9 cellular contexts compared by ENCODE assay signal in the genomic region with DNA sequence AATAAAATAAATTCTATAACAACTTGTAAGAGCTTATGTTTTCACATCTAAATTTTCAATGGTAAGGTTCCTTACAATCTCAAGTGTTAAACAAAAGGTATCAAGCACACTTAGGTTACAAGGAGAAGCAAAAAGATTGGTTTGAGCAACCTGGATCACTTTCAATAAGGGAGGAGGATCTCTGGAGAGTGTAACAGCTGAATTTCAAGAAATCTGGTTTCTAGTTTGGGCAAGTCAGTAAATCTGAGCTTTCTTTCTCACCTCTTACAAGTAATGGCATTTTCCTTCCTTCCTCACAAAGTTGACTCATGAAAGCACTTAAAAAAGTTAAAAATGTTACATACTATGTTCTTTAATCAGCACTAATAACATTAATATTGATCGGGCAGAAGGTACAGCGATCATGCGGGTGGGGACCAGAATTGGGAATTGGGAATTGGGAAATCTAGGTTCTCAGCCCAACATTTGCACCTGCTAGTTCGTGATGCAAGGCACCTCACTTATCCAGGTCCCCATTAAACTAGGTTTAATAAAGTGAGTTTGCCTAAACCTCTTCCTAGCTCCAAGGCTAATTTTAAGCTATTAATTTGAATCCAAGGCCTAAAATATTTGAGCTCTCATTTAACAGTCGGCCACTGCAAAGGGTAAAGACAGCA. TPM values are rescaled to one million over a fixed set of nuclear protein-coding genes. Genes with fewer than 3 reads are reported as not detected.
A peak's percentile ranks its signal among the peaks of the same experiment; 100 is the strongest.
DNase-seq lines count a peak whose midpoint lies in the region; ATAC-seq, FAIRE-seq and TF ChIP-seq lines count a peak whose summit lies in the region.
"Had no signal": no experiment of that assay in that cellular context is flagged by ENCODE, and none has a peak within 500 bp of the region (broad histone marks: within the 10 kb centered on the region; RNA-seq: fewer than 3 reads in every experiment).

No MANE protein-coding gene starts in this region.

- H3K36me3 Mint-ChIP-seq in activated naive CD4-positive, alpha-beta T cell treated with anti-CD3 and anti-CD28 coated beads, Interleukin-2, amount 50 U/mL, for 24 hours = peaks cover 8% of the 10 kb centered on the region
- peaks cover 47% of the 10 kb centered on the region for H3K36me3 Mint-ChIP-seq in activated T-helper 2 cell treated with anti-CD3 and anti-CD28 coated beads, Interferon-gamma antibody, Interleukin-2, Interleukin-4, amounts not matched to agents 10 μg/mL and 5 μg/mL and 100 μg/mL, durations not matched to agents 14 hours and 24 hours and 36 hours (ENCODE audit: low read depth)

- intact Hi-C loops in activated T-helper 2 cell treated with anti-CD3 and anti-CD28 coated beads, Interferon-gamma antibody, Interleukin-2, Interleukin-4, amounts not matched to agents 10 μg/mL and 5 μg/mL and 100 μg/mL, durations not matched to agents 14 hours and 24 hours and 36 hours (cut with micrococcal nuclease) = no loop called here

- H3K9me3 ChIP-seq in keratinocyte (ENCODE audit: control insufficient read depth, low read depth, low read length) (no peaks in the 10 kb centered on the region), thoracic aorta (no peaks in the 10 kb centered on the region)
- H3K9me3 ChIP-seq: spleen had no signal

- FAIRE-seq in keratinocyte (lab: Jason Lieb, UNC) = no peak

- H3K9ac ChIP-seq in keratinocyte (ENCODE audit: control insufficient read depth, extremely low read depth, insufficient read depth, low read length) = no peak overlapping the region

- no peak for DNase-seq in activated naive CD4-positive, alpha-beta T cell (lab: John Stamatoyannopoulos, UW)
- DNase-seq in activated T-helper 2 cell treated with anti-CD3 and anti-CD28 coated beads, Interferon-gamma antibody, Interleukin-2, Interleukin-4, amounts not matched to agents 10 μg/mL and 5 μg/mL and 100 μg/mL, durations not matched to agents 14 hours and 24 hours and 36 hours (ENCODE audit: low spot score) = no peak
- no peak for DNase-seq in keratinocyte (ENCODE audit: low read depth, low spot score)
- DNase-seq in thoracic aorta (ENCODE audit: low spot score) = no peak
- no peak for DNase-seq in NCI-H226
- DNase-seq in T-helper 9 cell = no peak
- DNase-seq: spleen had no signal

- no peaks in the 10 kb centered on the region for H3K27me3 Mint-ChIP-seq in activated naive CD4-positive, alpha-beta T cell treated with anti-CD3 and anti-CD28 coated beads, Interleukin-2, amount 50 U/mL, for 24 hours
- no peaks in the 10 kb centered on the region for H3K27me3 Mint-ChIP-seq in activated T-helper 2 cell treated with anti-CD3 and anti-CD28 coated beads, Interferon-gamma antibody, Interleukin-2, Interleukin-4, amounts not matched to agents 10 μg/mL and 5 μg/mL and 100 μg/mL, durations not matched to agents 14 hours and 24 hours and 36 hours (ENCODE audit: low read depth)

- dilution Hi-C loops in keratinocyte (cut with MboI; ENCODE audit: extremely low pct_ligation_motif_present, low sequenced_read_pairs) = no loop called here

- peaks cover 56% of the 10 kb centered on the region for H3K4me1 Mint-ChIP-seq in activated naive CD4-positive, alpha-beta T cell treated with anti-CD3 and anti-CD28 coated beads, Interleukin-2, amount 50 U/mL, for 24 hours
- H3K4me1 Mint-ChIP-seq in activated T-helper 2 cell treated with anti-CD3 and anti-CD28 coated beads, Interferon-gamma antibody, Interleukin-2, Interleukin-4, amounts not matched to agents 10 μg/mL and 5 μg/mL and 100 μg/mL, durations not matched to agents 14 hours and 24 hours and 36 hours (ENCODE audit: low read depth) = peaks cover 49% of the 10 kb centered on the region

- H3K9me1 ChIP-seq in keratinocyte (ENCODE audit: control insufficient read depth, extremely low read depth, insufficient read depth, low read length) = no peaks in the 10 kb centered on the region

- H3K4me2 ChIP-seq in keratinocyte (ENCODE audit: control insufficient read depth, extremely low read depth, insufficient read depth, low read depth, low read length) = peak overlapping the region; percentile 100

- ATAC-seq in thoracic aorta (ENCODE audit: insufficient number of reproducible peaks, low FRiP score, low read depth) = no peak
- no peak for ATAC-seq in GM21528 (IDR thresholded peaks at IDR 0.05; ENCODE audit: low FRiP score, unreplicated experiment)

- H3K27me3 ChIP-seq in keratinocyte (ENCODE audit: control insufficient read depth, extremely low read depth, insufficient read depth, low read length) = no peaks in the 10 kb centered on the region
- H3K27me3 ChIP-seq in thoracic aorta (replicated peaks; ENCODE audit: insufficient read depth) = no peaks in the 10 kb centered on the region
- H3K27me3 ChIP-seq: spleen had no signal

- H2AFZ ChIP-seq in keratinocyte (ENCODE audit: control insufficient read depth, low read length) = no peak overlapping the region

- peaks cover 0 to 7% of the 10 kb centered on the region in 2 experiments for H3K36me3 ChIP-seq in keratinocyte (ENCODE audit: control insufficient read depth in 2 of 2, extremely low read depth in 1 of 2, insufficient read depth in 2 of 2, low read length in 2 of 2)
- H3K36me3 ChIP-seq in thoracic aorta = no peaks in the 10 kb centered on the region
- H3K36me3 ChIP-seq: spleen had no signal

- H3K27ac ChIP-seq in keratinocyte (ENCODE audit: control insufficient read depth, insufficient read depth, low read length) (peak overlapping the region; percentile 1), thoracic aorta (no peak overlapping the region)

- no peaks in the 10 kb centered on the region for H3K9me3 Mint-ChIP-seq in activated naive CD4-positive, alpha-beta T cell treated with anti-CD3 and anti-CD28 coated beads, Interleukin-2, amount 50 U/mL, for 24 hours
- no peaks in the 10 kb centered on the region for H3K9me3 Mint-ChIP-seq in activated T-helper 2 cell treated with anti-CD3 and anti-CD28 coated beads, Interferon-gamma antibody, Interleukin-2, Interleukin-4, amounts not matched to agents 10 μg/mL and 5 μg/mL and 100 μg/mL, durations not matched to agents 14 hours and 24 hours and 36 hours

- H3K4me3 ChIP-seq in keratinocyte (ENCODE audit: control insufficient read depth in 2 of 3, extremely low read depth in 1 of 3, insufficient read depth in 2 of 3, low read depth in 1 of 3, low read length in 3 of 3) (peak overlapping the region in 2 of 3 experiments; percentile 55 to 100), thoracic aorta (peak overlapping the region; percentile 10)

- peaks cover 71% of the 10 kb centered on the region for H3K79me2 ChIP-seq in keratinocyte (ENCODE audit: control insufficient read depth, insufficient read depth, low read length)

- H3K4me3 Mint-ChIP-seq in activated naive CD4-positive, alpha-beta T cell treated with anti-CD3 and anti-CD28 coated beads, Interleukin-2, amount 50 U/mL, for 24 hours = peak overlapping the region; percentile 73
- H3K4me3 Mint-ChIP-seq in activated T-helper 2 cell treated with anti-CD3 and anti-CD28 coated beads, Interferon-gamma antibody, Interleukin-2, Interleukin-4, amounts not matched to agents 10 μg/mL and 5 μg/mL and 100 μg/mL, durations not matched to agents 14 hours and 24 hours and 36 hours (ENCODE audit: low read depth) = peak overlapping the region; percentile 66

- TF ChIP-seq CTCF in keratinocyte (optimal IDR thresholded peaks at IDR 0.05 in 1 of 3, IDR thresholded peaks at IDR 0.05 in 1 of 3, conservative IDR thresholded peaks at IDR 0.05 in 1 of 3; ENCODE audit: extremely low read depth in 1 of 3, insufficient read depth in 2 of 3, low read length in 3 of 3) (no peak), thoracic aorta (IDR thresholded peaks at IDR 0.05) (no peak)

- peak overlapping the region; percentile 59 for H3K27ac Mint-ChIP-seq in activated naive CD4-positive, alpha-beta T cell treated with anti-CD3 and anti-CD28 coated beads, Interleukin-2, amount 50 U/mL, for 24 hours
- H3K27ac Mint-ChIP-seq in activated T-helper 2 cell treated with anti-CD3 and anti-CD28 coated beads, Interferon-gamma antibody, Interleukin-2, Interleukin-4, amounts not matched to agents 10 μg/mL and 5 μg/mL and 100 μg/mL, durations not matched to agents 14 hours and 24 hours and 36 hours = peak overlapping the region; percentile 10

- peaks cover 14% of the 10 kb centered on the region for H4K20me1 ChIP-seq in keratinocyte (ENCODE audit: control insufficient read depth, extremely low read depth, insufficient read depth, low read length)

- H3K4me1 ChIP-seq in keratinocyte (ENCODE audit: control insufficient read depth, extremely low read depth, insufficient read depth, low read length) (peaks cover 20% of the 10 kb centered on the region), thoracic aorta (ENCODE audit: control insufficient read depth in 1 of 2, low read depth in 2 of 2) (peaks cover 21 to 46% of the 10 kb centered on the region in 2 donors)

RNA-seq across cellular contexts. Expression of a gene that starts 3.1 kb away (rescaled TPM):
- total RNA-seq in activated T-helper 2 cell treated with anti-CD3 and anti-CD28 coated beads, Interferon-gamma antibody, Interleukin-2, Interleukin-4, amounts not matched to agents 10 μg/mL and 5 μg/mL and 100 μg/mL, durations not matched to agents 14 hours and 24 hours and 36 hours = 176 and 180 TPM in 2 replicates
- 38.0 to 71.6 TPM (median 46.1 TPM) in 3 replicates for polyA plus RNA-seq in keratinocyte
- polyA plus RNA-seq in keratinocyte (2011; ENCODE audit: low read depth) = 118 TPM
- polyA plus RNA-seq in keratinocyte (2011; cell fraction: cytosol; rRNA removed) = 30.6 and 49.2 TPM in 2 replicates
- 23.5 and 31.6 TPM in 2 replicates for polyA plus RNA-seq in keratinocyte (2011; cell fraction: nucleus; rRNA removed)
- polyA plus RNA-seq in keratinocyte (2012; ENCODE audit: low replicate concordance) = 29.2 and 63.3 TPM in 2 replicates
- polyA minus RNA-seq in keratinocyte = 38.1 to 114 TPM (median 66.3 TPM) in 3 replicates
- 49.5 TPM for polyA minus RNA-seq in keratinocyte (2011; cell fraction: cytosol; rRNA and poly(A)+ RNA removed)
- 26.7 and 61.1 TPM in 2 replicates for polyA minus RNA-seq in keratinocyte (2011; cell fraction: nucleus; rRNA and poly(A)+ RNA removed)
- total RNA-seq in thoracic aorta = 100 to 1,000 TPM in 1 of 2 donors, 10 to 100 TPM in 1; 80.6 to 116 TPM

RNA-seq across cellular contexts. Expression of a gene that starts 28.4 kb away (rescaled TPM):
- 26.2 and 26.7 TPM in 2 replicates for total RNA-seq in activated T-helper 2 cell treated with anti-CD3 and anti-CD28 coated beads, Interferon-gamma antibody, Interleukin-2, Interleukin-4, amounts not matched to agents 10 μg/mL and 5 μg/mL and 100 μg/mL, durations not matched to agents 14 hours and 24 hours and 36 hours
- 26.7 to 28.0 TPM (median 27.3 TPM) in 3 replicates for polyA plus RNA-seq in keratinocyte
- polyA plus RNA-seq in keratinocyte (2011; ENCODE audit: low read depth) = 6.2 TPM
- 23.7 and 28.5 TPM in 2 replicates for polyA plus RNA-seq in keratinocyte (2011; cell fraction: cytosol; rRNA removed)
- 28.4 and 29.1 TPM in 2 replicates for polyA plus RNA-seq in keratinocyte (2011; cell fraction: nucleus; rRNA removed)
- polyA plus RNA-seq in keratinocyte (2012; ENCODE audit: low replicate concordance) = 12.5 and 27.2 TPM in 2 replicates
- 16.1 to 17.9 TPM (median 17.0 TPM) in 3 replicates for polyA minus RNA-seq in keratinocyte
- polyA minus RNA-seq in keratinocyte (2011; cell fraction: cytosol; rRNA and poly(A)+ RNA removed) = 21.7 TPM
- 10.8 and 17.6 TPM in 2 replicates for polyA minus RNA-seq in keratinocyte (2011; cell fraction: nucleus; rRNA and poly(A)+ RNA removed)
- total RNA-seq in thoracic aorta = 10 to 100 TPM; 23.5 to 47.2 TPM
